ENCODE assay signal across 8 cellular contexts in the genomic region with DNA sequence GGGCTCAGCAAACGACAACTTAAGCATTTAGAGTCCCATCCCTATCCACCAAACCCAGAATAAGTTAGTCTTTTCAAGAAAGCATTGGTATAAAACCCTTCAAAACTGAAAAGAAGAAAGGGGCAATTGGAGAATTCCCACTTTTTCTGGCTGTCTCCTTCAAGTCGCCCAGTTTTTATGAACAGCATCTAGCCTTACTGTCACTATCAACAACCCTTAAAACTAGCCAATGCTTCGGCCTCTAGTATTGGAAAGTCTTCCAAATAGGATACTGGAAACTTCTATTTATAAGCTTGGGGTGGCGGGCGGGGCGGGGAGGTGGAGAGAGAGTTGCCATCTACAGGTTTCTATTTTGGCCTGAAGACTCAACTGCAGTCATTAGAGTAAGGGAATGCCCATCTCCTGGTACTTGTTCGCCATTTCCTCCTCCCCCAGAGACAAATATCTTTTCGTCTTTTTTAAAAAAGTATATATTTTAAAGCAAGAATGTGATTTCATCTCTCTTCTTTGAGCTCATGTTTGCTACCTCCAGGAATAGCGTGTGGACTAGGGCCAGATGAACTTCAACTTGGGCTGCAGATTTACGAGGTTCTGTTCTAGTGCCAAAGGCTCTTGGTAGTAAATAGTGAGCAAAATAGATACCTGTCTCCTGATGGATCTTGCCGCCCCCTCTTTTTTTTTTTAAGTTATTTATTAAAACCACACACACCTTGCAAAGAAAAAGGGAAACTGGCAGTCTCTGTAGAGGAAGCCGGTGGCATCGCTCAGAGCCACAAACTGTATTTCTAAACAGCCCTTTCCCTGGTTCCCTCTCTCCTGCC. TPM values are rescaled to one million over a fixed set of nuclear protein-coding genes. Genes with fewer than 3 reads are reported as not detected.
DNase-seq lines count a peak whose midpoint lies in the region; ATAC-seq and TF ChIP-seq lines count a peak whose summit lies in the region.

No MANE protein-coding gene starts in this region.

- 17% methylated on average over 13 of the region's 13 CpGs for WGBS in liver
- WGBS in thyroid gland, 2 donors = 65 to 74% methylated on average over 13 of the region's 13 CpGs

- intact Hi-C loops in Caco-2 (cut with micrococcal nuclease; ENCODE audit: unreplicated experiment) (loop anchor here (1.0 to 10.0 kb wide), 9 partner anchors 410 to 1490 kb away; no protein-coding TSS in a partner anchor), breast epithelium (cut with DNase I; ENCODE audit: low total_unique reads) (loop anchor here (5.0 to 10.0 kb wide), 3 partner anchors 310 to 1205 kb away; a partner anchor contains a TSS), thyroid gland (cut with DNase I) (loop anchor here (5.0 to 10.0 kb wide), 2 partner anchors 882 to 1215 kb away; no protein-coding TSS in a partner anchor)

- POLR2A ChIA-PET in Caco-2 (lab: Charles Lee) = interaction anchor here (0.6 to 1.3 kb wide), 5 partner anchors 310 to 1014 kb away, joined by 3 to 8 read pairs (median 5); no protein-coding TSS in a partner anchor

- H3K27ac Mint-ChIP-seq in Caco-2 (ENCODE audit: unreplicated experiment) = peak overlapping the region; percentile 97

- CTCF ChIA-PET in Caco-2 (lab: Charles Lee) = interaction anchor here (0.8 to 1.0 kb wide), 2 partner anchors 66 to 323 kb away, joined by 3 read pairs; no protein-coding TSS in a partner anchor

- TF ChIP-seq RAD21 in liver (IDR thresholded peaks at IDR 0.05) = peak in 1 of 2 donors; percentile 22

- no peaks in the 10 kb centered on the region for H3K27me3 ChIP-seq in Caco-2 (replicated peaks; ENCODE audit: control insufficient read depth, insufficient read depth, low read length)
- H3K27me3 ChIP-seq in breast epithelium = no peaks in the 10 kb centered on the region
- no peaks in the 10 kb centered on the region for H3K27me3 ChIP-seq in liver (ENCODE audit: control insufficient read depth in 4 of 4, insufficient read depth in 4 of 4, low read length in 3 of 4)
- no peaks in the 10 kb centered on the region for H3K27me3 ChIP-seq in thyroid gland

- peaks cover 5% of the 10 kb centered on the region for H3K4me1 Mint-ChIP-seq in Caco-2 (ENCODE audit: low read depth, unreplicated experiment)

- H3K27me3 Mint-ChIP-seq in Caco-2 (ENCODE audit: insufficient read depth, unreplicated experiment) = no peaks in the 10 kb centered on the region

- no peaks in the 10 kb centered on the region for H3K9me3 Mint-ChIP-seq in Caco-2 (ENCODE audit: unreplicated experiment)

- H3K4me1 ChIP-seq in Caco-2 (peaks cover 20% of the 10 kb centered on the region; the same call in 1 of the 2 replicates), breast epithelium (peaks cover 0 to 4% of the 10 kb centered on the region in 2 donors), liver (ENCODE audit: control insufficient read depth in 4 of 4, insufficient read depth in 4 of 4, low read length in 3 of 4) (peaks cover 0 to 47% (median 21%) of the 10 kb centered on the region in 4 donors), thyroid gland (peaks cover 30% of the 10 kb centered on the region in 2 donors)

- no TSS peak for BruUV-seq in Caco-2 (replicated peaks; lab: Mats Ljungman, UMichigan)

- H3K36me3 Mint-ChIP-seq in Caco-2 (ENCODE audit: insufficient read depth, unreplicated experiment) = peaks cover 43% of the 10 kb centered on the region

- H3K36me3 ChIP-seq in Caco-2 (ENCODE audit: control insufficient read depth, insufficient read depth, low read length) (0 out of 2 replicates have a peak, but pooled peaks cover 1% of the 10 kb centered on the region), breast epithelium (no peaks in the 10 kb centered on the region), liver (ENCODE audit: control insufficient read depth in 4 of 4, insufficient read depth in 3 of 4, low read depth in 1 of 4, low read length in 3 of 4) (no peaks in the 10 kb centered on the region), thyroid gland (no peaks in the 10 kb centered on the region)

- TF ChIP-seq POLR2A in NB4 (IDR thresholded peaks at IDR 0.05; ENCODE audit: extremely low read depth, insufficient read length) = no peak
- no peak for TF ChIP-seq POLR2A in breast epithelium (IDR thresholded peaks at IDR 0.05)
- no peak for TF ChIP-seq POLR2A in thyroid gland (IDR thresholded peaks at IDR 0.05)

- no peak for TF ChIP-seq CTCF in Caco-2 (IDR thresholded peaks at IDR 0.05; ENCODE audit: insufficient read depth in 1 of 2, low read depth in 1 of 2, low read length in 1 of 2, severe bottlenecking in 1 of 2, unreplicated experiment in 1 of 2)
- no peak for TF ChIP-seq CTCF in NB4 (IDR thresholded peaks at IDR 0.05; ENCODE audit: low read depth, low read length)
- TF ChIP-seq CTCF in breast epithelium (IDR thresholded peaks at IDR 0.05) = peak in 1 of 3 donors; percentile 9
- TF ChIP-seq CTCF in liver (IDR thresholded peaks at IDR 0.05; ENCODE audit: low read depth, low read length, missing input control) = no peak
- TF ChIP-seq CTCF in thyroid gland (IDR thresholded peaks at IDR 0.05) = peak in 3 of 6 experiments; percentile 1 to 9 (median 6)

- H3K4me3 Mint-ChIP-seq in Caco-2 (ENCODE audit: unreplicated experiment) = peak overlapping the region; percentile 98

- ATAC-seq in HG03097 (IDR thresholded peaks at IDR 0.05; ENCODE audit: low FRiP score, unreplicated experiment) (no peak), HG02981 (IDR thresholded peaks at IDR 0.05; ENCODE audit: unreplicated experiment) (no peak)

- H3K4me3 ChIP-seq in Caco-2 (ENCODE audit: low read depth, low read length) (peak overlapping the region; percentile 73), NB4 (ENCODE audit: low read depth, low read length) (no peak overlapping the region), breast epithelium (peak overlapping the region; percentile 64 to 93 (median 73)), liver (ENCODE audit: low read depth in 1 of 3, low read length in 3 of 3) (peak overlapping the region; percentile 71 to 97 (median 76)), thyroid gland (replicated peaks in 1 of 3) (peak overlapping the region in 2 of 3 donors; percentile 72 to 87)

- DNase-seq in Caco-2 = no peak
- peak; percentile 22 for DNase-seq in NB4 (ENCODE audit: low read depth)
- peak in 1 of 2 donors; percentile 59 for DNase-seq in breast epithelium (ENCODE audit: low spot score in 2 of 2)
- peak in 1 of 2 donors; percentile 19 for DNase-seq in thyroid gland
- DNase-seq in glomerular visceral epithelial cell (ENCODE audit: extremely low spot score) = no peak

- H3K9me3 ChIP-seq in Caco-2 (no peaks in the 10 kb centered on the region), breast epithelium (no peaks in the 10 kb centered on the region), liver (ENCODE audit: control insufficient read depth in 4 of 4, low read length in 3 of 4) (no peaks in the 10 kb centered on the region), thyroid gland (no peaks in the 10 kb centered on the region)

- H3K27ac ChIP-seq in breast epithelium (peak overlapping the region; percentile 99), liver (ENCODE audit: low read depth in 1 of 2, low read length in 2 of 2) (peak overlapping the region; percentile 100), thyroid gland (peak overlapping the region; percentile 97 to 100 (median 100))

- peak overlapping the region; percentile 97 to 100 for H3K9ac ChIP-seq in liver (ENCODE audit: low read depth in 1 of 2, low read length in 2 of 2)

TF ChIP-seq in liver, 16 proteins besides CTCF, POLR2A, EP300 and RAD21:
- no peak for TF ChIP-seq FOXA1 (IDR thresholded peaks at IDR 0.05)
- no peak for TF ChIP-seq SP1 (IDR thresholded peaks at IDR 0.05)
- TF ChIP-seq JUND (IDR thresholded peaks at IDR 0.05) = peak in 1 of 2 donors; percentile 31
- TF ChIP-seq EGR1 (IDR thresholded peaks at IDR 0.05; ENCODE audit: low read depth in 2 of 2) = peak in 1 of 2 donors; percentile 85
- peak; percentile 40 for TF ChIP-seq TAF1 (conservative IDR thresholded peaks at IDR 0.05)
- TF ChIP-seq RXRA (IDR thresholded peaks at IDR 0.05) = peak in 1 of 2 donors; percentile 58
- peak; percentile 3 for TF ChIP-seq YY1 (IDR thresholded peaks at IDR 0.05)
- TF ChIP-seq HNF4A (conservative IDR thresholded peaks at IDR 0.05) = peak; percentile 32 to 56

RNA-seq across cellular contexts. Expression of a gene that starts 2.7 kb away (rescaled TPM):
- total RNA-seq in Caco-2 (2022) = 35.8 and 40.4 TPM in 2 replicates
- 100 to 1,000 TPM; 281 to 346 (median 283) TPM for total RNA-seq in breast epithelium
- total RNA-seq in liver = 10 to 100 TPM in 1 of 2 donors, 1 to 10 TPM in 1; 7.8 to 71.8 TPM
- polyA plus RNA-seq in liver = 10 to 100 TPM in 1 of 2 donors, 1 to 10 TPM in 1; 9.1 to 17.6 TPM
- 100 to 1,000 TPM in 1 of 4 donors, 10 to 100 TPM in 3; 40.3 to 109 (median 67.2) TPM for total RNA-seq in thyroid gland

RNA-seq across cellular contexts. Expression of a gene that starts 40.2 kb away (rescaled TPM):
- total RNA-seq in Caco-2 (2022) = not detected in 2 replicates
- total RNA-seq in breast epithelium = not detected
- total RNA-seq in liver = not detected
- not detected for polyA plus RNA-seq in liver
- not detected for total RNA-seq in thyroid gland
